In genomic region chr6:144217264-144217663, GRCh38 we compare ENCODE assay signal across 8 cellular contexts.
A peak's percentile ranks its signal among the peaks of the same experiment; 100 is the strongest.
DNase-seq lines count a peak whose midpoint lies in the region; ATAC-seq and TF ChIP-seq lines count a peak whose summit lies in the region.

No MANE protein-coding gene starts in this region.

- H3K27ac Mint-ChIP-seq in brain (peak overlapping the region in 4 of 5 experiments; percentile 43 to 97 (median 94)), naive B cell (peak overlapping the region in 5 of 6 donors; percentile 99 to 100 (median 100))

- ATAC-seq in naive B cell (ENCODE audit: low read depth in 2 of 2) (no peak), GM18858 (IDR thresholded peaks at IDR 0.05; ENCODE audit: unreplicated experiment) (no peak), GM19463 (IDR thresholded peaks at IDR 0.05; ENCODE audit: unreplicated experiment) (no peak)

- DNase-seq in AG10803 (ENCODE audit: low read depth) (no peak), HuH-7 (ENCODE audit: low spot score) (peak; percentile 37), naive B cell (no peak), NCI-H526 treated with DMSO at 0.1 percent for 48 hours (lab: John Stamatoyannopoulos, UW) (no peak), GF-D8 (lab: John Stamatoyannopoulos, UW) (no peak)

- H3K9me3 Mint-ChIP-seq in brain (peaks cover 5 to 11% (median 9%) of the 10 kb centered on the region in 5 experiments), naive B cell (peaks cover 0 to 9% (median 0%) of the 10 kb centered on the region in 7 donors)

- H3K4me3 ChIP-seq in AG10803 (ENCODE audit: low read length), result peak overlapping the region; percentile 75

- peak overlapping the region; percentile 83 to 92 (median 88) for H3K4me3 Mint-ChIP-seq in brain
- H3K4me3 Mint-ChIP-seq in naive B cell, result peak overlapping the region; percentile 96 to 100 (median 98)

- H3K4me1 Mint-ChIP-seq in brain, result peaks cover 40% of the 10 kb centered on the region
- peaks cover 36 to 40% (median 39%) of the 10 kb centered on the region in 3 donors for H3K4me1 Mint-ChIP-seq in naive B cell

- TF ChIP-seq CTCF in AG10803 (conservative IDR thresholded peaks at IDR 0.05; ENCODE audit: low read length) (no peak), brain (conservative IDR thresholded peaks at IDR 0.05) (no peak)

- no peaks in the 10 kb centered on the region for H3K36me3 Mint-ChIP-seq in brain
- H3K36me3 Mint-ChIP-seq in naive B cell, result no peaks in the 10 kb centered on the region

- H3K27me3 Mint-ChIP-seq in brain (peaks cover 8% of the 10 kb centered on the region), naive B cell (peaks cover 0 to 6% (median 4%) of the 10 kb centered on the region in 3 donors)
